Comparison of ENCODE assay signal across 1 cellular context in genomic region chr2:69946351-69947077, GRCh38.
TF ChIP-seq lines count a peak whose summit lies in the region.

No MANE protein-coding gene starts in this region.

TF ChIP-seq in HepG2, 621 proteins besides CTCF, POLR2A, EP300 and RAD21 (continued from another document):
- no peak for TF ChIP-seq ZNF710 (CRISPR knock-in tag; IDR thresholded peaks at IDR 0.05; ENCODE audit: borderline replicate concordance)
- no peak for TF ChIP-seq MLX (CRISPR knock-in tag; IDR thresholded peaks at IDR 0.05)
- no peak for TF ChIP-seq ZNF354B (CRISPR knock-in tag; IDR thresholded peaks at IDR 0.05)
- TF ChIP-seq MIER3 (CRISPR knock-in tag; IDR thresholded peaks at IDR 0.05; ENCODE audit: borderline replicate concordance), result peak; percentile 28; the same call in 1 of the 2 replicates
- TF ChIP-seq TCF7L2 (IDR thresholded peaks at IDR 0.05; ENCODE audit: low read depth, low read length), result no peak
- TF ChIP-seq ZNF598 (CRISPR knock-in tag; IDR thresholded peaks at IDR 0.05; ENCODE audit: borderline replicate concordance), result no peak
- no peak for TF ChIP-seq ZNF180 (CRISPR knock-in tag; IDR thresholded peaks at IDR 0.05; ENCODE audit: borderline replicate concordance, low read depth)
- no peak for TF ChIP-seq XBP1 (CRISPR knock-in tag; IDR thresholded peaks at IDR 0.05)
- no peak for TF ChIP-seq FOXO4 (CRISPR knock-in tag; conservative IDR thresholded peaks at IDR 0.05)
- TF ChIP-seq ZMAT3 (CRISPR knock-in tag; conservative IDR thresholded peaks at IDR 0.05), result no peak
- no peak for TF ChIP-seq MEIS2 (CRISPR knock-in tag; IDR thresholded peaks at IDR 0.05)
- TF ChIP-seq TIGD3 (CRISPR knock-in tag; IDR thresholded peaks at IDR 0.05; ENCODE audit: borderline replicate concordance), result no peak
- TF ChIP-seq UBTF (CRISPR knock-in tag; IDR thresholded peaks at IDR 0.05), result no peak
- no peak for TF ChIP-seq KLF11 (CRISPR knock-in tag; IDR thresholded peaks at IDR 0.05)
- no peak for TF ChIP-seq CREB1 (IDR thresholded peaks at IDR 0.05)
- TF ChIP-seq CREB1 (CRISPR knock-in tag; IDR thresholded peaks at IDR 0.05), result 0 out of 2 replicates have a peak, but pooled peaks have one; percentile 29
- no peak for TF ChIP-seq ZNF687 (CRISPR knock-in tag; IDR thresholded peaks at IDR 0.05)
- no peak for TF ChIP-seq MZF1 (CRISPR knock-in tag; IDR thresholded peaks at IDR 0.05; ENCODE audit: borderline replicate concordance)
- no peak for TF ChIP-seq ZNF670 (CRISPR knock-in tag; IDR thresholded peaks at IDR 0.05; ENCODE audit: borderline replicate concordance)
- no peak for TF ChIP-seq AHR (CRISPR knock-in tag; IDR thresholded peaks at IDR 0.05)
- TF ChIP-seq NFKBIZ (CRISPR knock-in tag; IDR thresholded peaks at IDR 0.05), result no peak
- TF ChIP-seq ZFP41 (CRISPR knock-in tag; IDR thresholded peaks at IDR 0.05; ENCODE audit: borderline replicate concordance), result no peak
- peak; percentile 78 for TF ChIP-seq ARID5B (CRISPR knock-in tag; IDR thresholded peaks at IDR 0.05)
- TF ChIP-seq CSRNP1 (CRISPR knock-in tag; IDR thresholded peaks at IDR 0.05), result no peak
- TF ChIP-seq ZNF446 (CRISPR knock-in tag; IDR thresholded peaks at IDR 0.05), result no peak
- no peak for TF ChIP-seq KLF6 (CRISPR knock-in tag; IDR thresholded peaks at IDR 0.05)
- TF ChIP-seq ZSCAN21 (CRISPR knock-in tag; IDR thresholded peaks at IDR 0.05; ENCODE audit: borderline replicate concordance), result no peak
- no peak for TF ChIP-seq BORCS8-MEF2B (CRISPR knock-in tag; IDR thresholded peaks at IDR 0.05)
- no peak for TF ChIP-seq ZNF616 (CRISPR knock-in tag; IDR thresholded peaks at IDR 0.05; ENCODE audit: low read depth)
- TF ChIP-seq ZNF256 (CRISPR knock-in tag; conservative IDR thresholded peaks at IDR 0.05), result no peak
- TF ChIP-seq ZBTB7B (CRISPR knock-in tag; IDR thresholded peaks at IDR 0.05), result no peak
- no peak for TF ChIP-seq EED (CRISPR knock-in tag; IDR thresholded peaks at IDR 0.05)
- TF ChIP-seq CHD4 (IDR thresholded peaks at IDR 0.05; ENCODE audit: borderline replicate concordance, low read length), result no peak
